Comparison of ENCODE assay signal across 9 cellular contexts in the genomic region with DNA sequence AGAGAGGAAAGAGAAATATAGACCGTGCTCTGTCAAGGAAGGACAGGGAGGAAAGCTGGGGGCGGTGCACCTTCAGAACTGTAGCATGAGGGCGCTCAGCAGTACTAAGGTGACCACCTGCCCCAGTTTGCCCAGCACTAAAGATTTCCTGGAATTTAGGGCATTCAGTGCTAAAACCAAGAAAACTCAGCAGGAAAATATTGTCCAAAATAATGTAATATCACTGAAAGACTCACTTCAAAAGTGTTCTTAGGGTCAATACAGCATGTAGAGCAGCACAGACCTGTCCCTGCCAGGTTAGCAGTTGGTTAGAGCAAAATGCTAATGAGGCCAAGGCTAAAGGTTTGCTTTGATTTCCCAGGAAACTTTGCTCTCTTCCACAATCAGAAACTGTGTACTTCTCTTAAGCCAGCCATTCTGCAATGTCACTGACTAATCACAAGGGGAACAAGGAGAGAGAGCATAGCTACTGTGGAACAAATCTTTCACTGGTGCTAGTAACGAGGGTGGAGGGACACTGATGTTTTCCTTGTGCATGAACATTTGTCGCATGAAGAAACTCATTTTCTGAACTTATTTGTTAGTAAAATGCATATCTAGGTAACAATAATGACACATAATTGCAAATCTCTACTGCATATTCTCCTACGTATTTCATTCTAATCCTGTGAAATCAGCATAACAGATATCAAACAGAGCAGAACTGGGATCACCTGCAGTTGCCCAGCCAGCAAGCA. TPM values are rescaled to one million over a fixed set of nuclear protein-coding genes. Genes with fewer than 3 reads are reported as not detected.
A peak's percentile ranks its signal among the peaks of the same experiment; 100 is the strongest.
DNase-seq lines count a peak whose midpoint lies in the region; ATAC-seq, FAIRE-seq and TF ChIP-seq lines count a peak whose summit lies in the region.
"Had no signal": no experiment of that assay in that cellular context is flagged by ENCODE, and none has a peak within 500 bp of the region (broad histone marks: within the 10 kb centered on the region; RNA-seq: fewer than 3 reads in every experiment).

No MANE protein-coding gene starts in this region.

- no peak overlapping the region for H3K9ac ChIP-seq in HUES48 (ENCODE audit: low read depth, low read length)
- H3K9ac ChIP-seq in GM12878 (ENCODE audit: control insufficient read depth, insufficient read depth, low read length) = no peak overlapping the region

- H3K4me1 ChIP-seq in HUES48 (ENCODE audit: control insufficient read depth, insufficient read depth, low read length) (peaks cover 58% of the 10 kb centered on the region), GM12878 (ENCODE audit: control insufficient read depth, insufficient read depth, low read length) (no peaks in the 10 kb centered on the region), thyroid gland (peaks cover 14 to 24% of the 10 kb centered on the region in 2 donors)

- RAD21 ChIA-PET in GM12878 (lab: Charles Lee; ENCODE audit: unreplicated experiment) = interaction anchor here (0.9 to 1.1 kb wide), 2 partner anchors 32 to 130 kb away, joined by 3 read pairs; no protein-coding TSS in a partner anchor

- SMC1A ChIA-PET in GM12878 (lab: Charles Lee; ENCODE audit: uncharacterized antibody, unreplicated experiment) = interaction anchor here (0.7 to 2.8 kb wide), 5 partner anchors 10 to 131 kb away, joined by 4 to 13 read pairs (median 5); no protein-coding TSS in a partner anchor

- H3K27ac ChIP-seq in HUES48 (ENCODE audit: low read depth, low read length) (peak overlapping the region; percentile 70), GM12878 (ENCODE audit: control insufficient read depth, insufficient read depth) (no peak overlapping the region), thyroid gland (peak overlapping the region; percentile 15 to 47 (median 26))

- H3K4me2 ChIP-seq in GM12878 (ENCODE audit: control insufficient read depth, insufficient read depth) = no peak overlapping the region

- DNase-seq in GM12878 (ENCODE audit: low read depth, low spot score) (no peak), left colon (peak in 1 of 2 donors; percentile 48), thyroid gland (no peak), SHP77 treated with DMSO at 0.1 percent for 48 hours (lab: John Stamatoyannopoulos, UW) (no peak)
- no peak for DNase-seq in effector CD4-positive, alpha-beta T cell
- DNase-seq: activated naive CD4-positive, alpha-beta T cell treated with anti-CD3 and anti-CD28 coated beads, Interleukin-2, amount 50 U/mL, for 16 hours; NCI-H446 treated with DMSO at 0.1 percent for 48 hours had no signal

- no peak for TF ChIP-seq CTCF in GM12878 (IDR thresholded peaks at IDR 0.05 in 2 of 3, conservative IDR thresholded peaks at IDR 0.05 in 1 of 3; ENCODE audit: control insufficient read depth in 2 of 3, extremely low read depth in 1 of 3, insufficient read depth in 1 of 3, low read depth in 3 of 3, low read length in 3 of 3)
- TF ChIP-seq CTCF in thyroid gland (IDR thresholded peaks at IDR 0.05) = peak in 3 of 6 experiments; percentile 23 to 41 (median 36)

- no TSS peak for BruUV-seq in GM12878 (replicated peaks; lab: Mats Ljungman, UMichigan)

- CTCF ChIA-PET in GM12878 (lab: Yijun Ruan, JAX) = interaction anchor here (0.7 to 1.3 kb wide), 2 partner anchors 12 to 16 kb away, joined by 4 to 6 read pairs; no protein-coding TSS in a partner anchor

- no peak overlapping the region for H2AFZ ChIP-seq in GM12878 (ENCODE audit: control insufficient read depth, low read depth, low read length)

- 57% methylated on average over 6 of the region's 6 CpGs for WGBS in GM12878 (ENCODE audit: insufficient coverage, insufficient replicate concordance, low lambda C conversion rate, missing lambda C conversion rate)
- WGBS in thyroid gland, 2 donors = 73 to 81% methylated on average over 6 of the region's 6 CpGs

- no peak for TF ChIP-seq EP300 in GM12878 (IDR thresholded peaks at IDR 0.05; ENCODE audit: borderline replicate concordance in 1 of 2, control insufficient read depth in 1 of 2, low read depth in 2 of 2, low read length in 2 of 2)

- no peaks in the 10 kb centered on the region for H3K79me2 ChIP-seq in GM12878 (ENCODE audit: control insufficient read depth, insufficient read depth, low read length)

- no peak for TF ChIP-seq RAD21 in GM12878 (IDR thresholded peaks at IDR 0.05; ENCODE audit: insufficient read depth, low read depth, low read length)

- H3K36me3 ChIP-seq in HUES48 (ENCODE audit: control insufficient read depth, insufficient read depth, low read length) (no peaks in the 10 kb centered on the region), GM12878 (ENCODE audit: control insufficient read depth in 2 of 2, insufficient read depth in 2 of 2, low read length in 1 of 2) (no peaks in the 10 kb centered on the region), thyroid gland (no peaks in the 10 kb centered on the region)

- peak; percentile 34; the same call in 1 of the 3 replicates for ATAC-seq in GM12878
- peak; percentile 62 for ATAC-seq in left colon
- ATAC-seq in GM19463 (IDR thresholded peaks at IDR 0.05; ENCODE audit: unreplicated experiment) = no peak

- FAIRE-seq in GM12878 (lab: Jason Lieb, UNC) = no peak

- H3K9me3 ChIP-seq in HUES48 (ENCODE audit: control insufficient read depth, insufficient read depth, low read length) (no peaks in the 10 kb centered on the region), GM12878 (replicated peaks; ENCODE audit: control insufficient read depth, insufficient read depth, low read length) (no peaks in the 10 kb centered on the region), thyroid gland (no peaks in the 10 kb centered on the region)

- H3K4me3 ChIP-seq in HUES48 (ENCODE audit: low read depth, low read length) = no peak overlapping the region
- H3K4me3 ChIP-seq in GM12878 = no peak overlapping the region
- no peak overlapping the region for H3K4me3 ChIP-seq in thyroid gland (replicated peaks in 1 of 3)

- no peaks in the 10 kb centered on the region for H3K27me3 ChIP-seq in HUES48 (ENCODE audit: control insufficient read depth, insufficient read depth, low read length)
- H3K27me3 ChIP-seq in GM12878 (replicated peaks in 1 of 2; ENCODE audit: control insufficient read depth in 2 of 2, insufficient read depth in 2 of 2, low read length in 1 of 2) = no peaks in the 10 kb centered on the region
- no peaks in the 10 kb centered on the region for H3K27me3 ChIP-seq in thyroid gland

- POLR2A ChIA-PET in GM12878 (lab: Charles Lee) = interaction anchor here (0.6 kb wide), 1 partner anchor 655 kb away, joined by 3 read pairs; no protein-coding TSS in a partner anchor

- in situ Hi-C loops in GM12878 (cut with MboI) = no loop called here

- intact Hi-C loops in GM12878 (cut with micrococcal nuclease; ENCODE audit: unreplicated experiment) = no loop called here
- intact Hi-C loops in left colon (cut with DNase I, micrococcal nuclease) = loop anchor here (5.0 to 10.0 kb wide), 2 partner anchors 52 to 165 kb away; a partner anchor contains a TSS
- intact Hi-C loops in thyroid gland (cut with DNase I) = no loop called here

- no peaks in the 10 kb centered on the region for H4K20me1 ChIP-seq in GM12878 (ENCODE audit: control insufficient read depth, insufficient read depth)

- TF ChIP-seq POLR2A in GM12878 (IDR thresholded peaks at IDR 0.05; ENCODE audit: low read depth, low read length) = no peak
- TF ChIP-seq POLR2A in thyroid gland (IDR thresholded peaks at IDR 0.05) = no peak

TF ChIP-seq in GM12878, 131 proteins besides CTCF, POLR2A, EP300 and RAD21 (continues in another document):
- TF ChIP-seq RB1 (IDR thresholded peaks at IDR 0.05; ENCODE audit: borderline replicate concordance) = no peak
- TF ChIP-seq CHD1 (IDR thresholded peaks at IDR 0.05; ENCODE audit: low read depth, low read length) = no peak
- TF ChIP-seq SMAD5 (IDR thresholded peaks at IDR 0.05; ENCODE audit: low read depth) = no peak

RNA-seq across cellular contexts. Expression of a gene that starts 53.0 kb away (rescaled TPM):
- total RNA-seq in GM12878 (2013; cell fraction: nucleolus; rRNA removed) = 31.9 and 35.1 TPM in 2 replicates
- total RNA-seq in GM12878 (2014; rRNA removed) = 7.9 and 9.1 TPM in 2 replicates
- total RNA-seq in GM12878 (2014; rRNA removed; fragmentation: Illumina TruSeq; extraction: Trizol) = 7.0 and 7.5 TPM in 2 replicates
- 8.1 and 8.2 TPM in 2 replicates for total RNA-seq in GM12878 (2021)
- 1.9 TPM for polyA plus RNA-seq in GM12878 (2011; ENCODE audit: low read depth)
- 21.5 and 26.9 TPM in 2 replicates for polyA plus RNA-seq in GM12878 (2011; rRNA removed)
- polyA plus RNA-seq in GM12878 (2011; cell fraction: cytosol; rRNA removed) = 11.3 and 11.6 TPM in 2 replicates
- polyA plus RNA-seq in GM12878 (2011; cell fraction: nucleus; rRNA removed) = 18.2 and 18.7 TPM in 2 replicates
- polyA plus RNA-seq in GM12878 (2012) = 2.0 and 3.6 TPM in 2 replicates
- 8.8 and 10.1 TPM in 2 replicates for polyA plus RNA-seq in GM12878 (2014; fragmentation: Illumina TruSeq; extraction: Trizol)
- 1 to 10 TPM; 1.9 to 2.7 TPM for polyA plus RNA-seq in GM12878 (2014; fragmentation: Nextera tagmentation; extraction: Ambion mirVana)
- polyA plus RNA-seq in GM12878 (2014; rRNA removed) = 5.3 and 5.9 TPM in 2 replicates
- 1 to 10 TPM; 8.6 to 9.0 TPM for polyA plus RNA-seq in GM12878 (2016; fragmentation: Nextera tagmentation; extraction: Ambion mirVana)
- polyA minus RNA-seq in GM12878 (2011; rRNA and poly(A)+ RNA removed) = 9.3 and 9.9 TPM in 2 replicates
- 4.4 and 6.7 TPM in 2 replicates for polyA minus RNA-seq in GM12878 (2011; cell fraction: cytosol; rRNA and poly(A)+ RNA removed)
- 15.0 and 22.2 TPM in 2 replicates for polyA minus RNA-seq in GM12878 (2011; cell fraction: nucleus; rRNA and poly(A)+ RNA removed)
- total RNA-seq in left colon = 10 to 100 TPM; 49.8 to 52.2 TPM
- total RNA-seq in thyroid gland = 100 to 1,000 TPM in 3 of 4 donors, 10 to 100 TPM in 1; 68.1 to 115 (median 105) TPM

Comparison
In these comparisons a context has a peak if more than half of its experiments do, and no peak if none do; other contexts are left out.
1. intact Hi-C loops: an anchor here in left colon (5.0 to 10.0 kb wide); none called in GM12878 and thyroid gland.